In genomic region chr1:182297312-182297711, GRCh38 we compare ENCODE assay signal across 19 cellular contexts.
DNase-seq lines count a peak whose midpoint lies in the region; ATAC-seq, FAIRE-seq and TF ChIP-seq lines count a peak whose summit lies in the region.
"Had no signal": no experiment of that assay in that cellular context is flagged by ENCODE, and none has a peak within 500 bp of the region (broad histone marks: within the 10 kb centered on the region; RNA-seq: fewer than 3 reads in every experiment).

No MANE protein-coding gene starts in this region.

- intact Hi-C loops in K562 (cut with micrococcal nuclease) = no loop called here

- in situ Hi-C loops in K562 (cut with MboI) = no loop called here

- no TSS peak for BruUV-seq in K562 (replicated peaks; lab: Mats Ljungman, UMichigan)

- FAIRE-seq in K562 (lab: Jason Lieb, UNC) = no peak
- FAIRE-seq: G401.6, GM12891, GM19239, H1, HTR-8/SVneo had no signal

- no peaks in the 10 kb centered on the region for H3K9me1 ChIP-seq in K562 (ENCODE audit: control insufficient read depth, insufficient read depth, low read length)

- H3K9ac ChIP-seq in K562 (ENCODE audit: insufficient read depth in 1 of 2, low read depth in 2 of 2, low read length in 2 of 2) = no peak overlapping the region; a peak in 1 of 4 replicates
- H3K9ac ChIP-seq: BLaER1 had no signal

- ATAC-seq in K562 (no peak), gastroesophageal sphincter (peak; percentile 51), HG02840 (IDR thresholded peaks at IDR 0.05; ENCODE audit: low FRiP score, unreplicated experiment) (no peak)
- ATAC-seq in stimulated activated naive CD8-positive, alpha-beta T cell treated with anti-CD3 and anti-CD28 coated beads, Interleukin-15, Interleukin-2, amounts not matched to agents 100 U/mL and 50 U/mL, for 24 hours = no peak

- peaks cover 36 to 58% of the 10 kb centered on the region in 2 experiments for H3K4me1 ChIP-seq in K562 (replicated peaks in 1 of 2; ENCODE audit: control insufficient read depth in 2 of 2, insufficient read depth in 2 of 2, low read length in 2 of 2)
- H3K4me1 ChIP-seq in gastroesophageal sphincter = peaks cover 2 to 22% (median 4%) of the 10 kb centered on the region in 3 donors
- peaks cover 25% of the 10 kb centered on the region for H3K4me1 ChIP-seq in suprapubic skin
- H3K4me1 ChIP-seq: HAP-1 had no signal

- H3K79me2 ChIP-seq in K562 (ENCODE audit: control insufficient read depth, insufficient read depth, low read length) = 0 out of 3 replicates have a peak, but pooled peaks cover 2% of the 10 kb centered on the region

- TF ChIP-seq POLR2A in K562 (conservative IDR thresholded peaks at IDR 0.05) (no peak), gastroesophageal sphincter (IDR thresholded peaks at IDR 0.05) (no peak), suprapubic skin (IDR thresholded peaks at IDR 0.05) (no peak)

- CTCF ChIA-PET in K562 (lab: Yijun Ruan, JAX; ENCODE audit: low intra/inter-chr PET ratio) = no interaction called here

- POLR2A ChIA-PET in K562 (lab: Yijun Ruan, JAX) = interaction anchor here (0.6 to 3.7 kb wide), 6 partner anchors 8 to 82 kb away, joined by 3 to 48 read pairs (median 4); no protein-coding TSS in a partner anchor

- no peaks in the 10 kb centered on the region for H3K9me3 ChIP-seq in K562 (replicated peaks; ENCODE audit: control insufficient read depth, insufficient read depth, low read depth, low read length)
- H3K9me3 ChIP-seq in gastroesophageal sphincter = no peaks in the 10 kb centered on the region
- no peaks in the 10 kb centered on the region for H3K9me3 ChIP-seq in suprapubic skin
- H3K9me3 ChIP-seq: BLaER1, HAP-1 had no signal

- TF ChIP-seq CTCF in K562 (IDR thresholded peaks at IDR 0.05 in 2 of 3, conservative IDR thresholded peaks at IDR 0.05 in 1 of 3; ENCODE audit: insufficient read depth in 2 of 3, low read depth in 1 of 3, low read length in 3 of 3) (no peak), gastroesophageal sphincter (IDR thresholded peaks at IDR 0.05) (no peak), suprapubic skin (IDR thresholded peaks at IDR 0.05) (no peak)

- H3K36me3 ChIP-seq in K562 (ENCODE audit: control insufficient read depth, insufficient read depth, low read length) (no peaks in the 10 kb centered on the region), gastroesophageal sphincter (no peaks in the 10 kb centered on the region), suprapubic skin (no peaks in the 10 kb centered on the region)
- H3K36me3 ChIP-seq: BLaER1, HAP-1 had no signal

- H3K27me3 ChIP-seq in K562 (ENCODE audit: control insufficient read depth in 2 of 2, insufficient read depth in 2 of 2, low read length in 2 of 2) (no peaks in the 10 kb centered on the region), gastroesophageal sphincter (no peaks in the 10 kb centered on the region), suprapubic skin (no peaks in the 10 kb centered on the region)
- H3K27me3 ChIP-seq: BLaER1 had no signal

- no peaks in the 10 kb centered on the region for H4K20me1 ChIP-seq in K562 (replicated peaks; ENCODE audit: control insufficient read depth, insufficient read depth, low read length)
- H4K20me1 ChIP-seq: BLaER1 had no signal

- H3K4me2 ChIP-seq in K562 (ENCODE audit: insufficient read depth, low read length) = no peak overlapping the region
- H3K4me2 ChIP-seq: BLaER1 had no signal

- H3K27ac ChIP-seq in K562 (ENCODE audit: extremely low read depth, low read depth, low read length) (no peak overlapping the region), gastroesophageal sphincter (peak overlapping the region in 3 of 4 donors; percentile 35 to 82 (median 65)), suprapubic skin (no peak overlapping the region)
- H3K27ac ChIP-seq: BLaER1 had no signal

- DNase-seq in EH (ENCODE audit: low read depth) (peak; percentile 29), K562 (ENCODE audit: extremely low read depth in 1 of 4, low spot score in 3 of 4) (no peak), suprapubic skin (ENCODE audit: low spot score in 2 of 2) (no peak), LoVo (ENCODE audit: low spot score) (no peak)
- DNase-seq in stimulated activated naive CD8-positive, alpha-beta T cell treated with anti-CD3 and anti-CD28 coated beads, Interleukin-15, Interleukin-2, amounts not matched to agents 100 U/mL and 50 U/mL, for 24 hours = no peak
- DNase-seq: 8988T; CD4-positive, alpha-beta memory T cell; DMS153; DMS79 treated with DMSO at 0.1 percent for 48 hours; IMR-90 had no signal

- no peak for TF ChIP-seq RAD21 in K562 (CRISPR knock-in tag; conservative IDR thresholded peaks at IDR 0.05 in 1 of 2, IDR thresholded peaks at IDR 0.05 in 1 of 2)

- peak overlapping the region; percentile 5; the same call in 1 of the 2 replicates for H2AFZ ChIP-seq in K562 (ENCODE audit: low read depth, low read length)

- no peak overlapping the region for H3K4me3 ChIP-seq in K562
- H3K4me3 ChIP-seq in gastroesophageal sphincter = no peak overlapping the region
- H3K4me3 ChIP-seq in suprapubic skin = no peak overlapping the region
- H3K4me3 ChIP-seq: BLaER1, HAP-1 had no signal

- WGBS in K562 (ENCODE audit: insufficient coverage, low coverage, missing lambda C conversion rate) = 64% methylated on average over 1 of the region's 1 CpG
- WGBS in gastroesophageal sphincter (ENCODE audit: low coverage in 1 of 2), 2 donors = 75% methylated on average over 1 of the region's 1 CpG; no CpG with 5 or more reads in 1 of the 2 donors
- 43% methylated on average over 1 of the region's 1 CpG for WGBS in suprapubic skin

- no peak for TF ChIP-seq EP300 in K562 (IDR thresholded peaks at IDR 0.05; ENCODE audit: low read length)
- TF ChIP-seq EP300 in gastroesophageal sphincter (IDR thresholded peaks at IDR 0.05) = no peak
- peak; percentile 57 for TF ChIP-seq EP300 in suprapubic skin (IDR thresholded peaks at IDR 0.05)

TF ChIP-seq in K562, 482 proteins besides CTCF, POLR2A, EP300 and RAD21:
- TF ChIP-seq SAP30 (IDR thresholded peaks at IDR 0.05; ENCODE audit: borderline replicate concordance, insufficient read depth, low read depth, low read length, poor library complexity, severe bottlenecking) (no peak), CHD4 (IDR thresholded peaks at IDR 0.05; ENCODE audit: insufficient read depth, insufficient replicate concordance, low read depth, low read length, poor library complexity, severe bottlenecking) (no peak), CREB1 (IDR thresholded peaks at IDR 0.05) (no peak), CREB1 (CRISPR knock-in tag; IDR thresholded peaks at IDR 0.05) (no peak), FUS (optimal IDR thresholded peaks at IDR 0.05; ENCODE audit: low read depth, low read length) (no peak), RB1 (IDR thresholded peaks at IDR 0.05; ENCODE audit: low read depth) (no peak), BDP1 (IDR thresholded peaks at IDR 0.05; ENCODE audit: insufficient read depth, insufficient read length) (no peak)
- TF ChIP-seq, protein P1, sequence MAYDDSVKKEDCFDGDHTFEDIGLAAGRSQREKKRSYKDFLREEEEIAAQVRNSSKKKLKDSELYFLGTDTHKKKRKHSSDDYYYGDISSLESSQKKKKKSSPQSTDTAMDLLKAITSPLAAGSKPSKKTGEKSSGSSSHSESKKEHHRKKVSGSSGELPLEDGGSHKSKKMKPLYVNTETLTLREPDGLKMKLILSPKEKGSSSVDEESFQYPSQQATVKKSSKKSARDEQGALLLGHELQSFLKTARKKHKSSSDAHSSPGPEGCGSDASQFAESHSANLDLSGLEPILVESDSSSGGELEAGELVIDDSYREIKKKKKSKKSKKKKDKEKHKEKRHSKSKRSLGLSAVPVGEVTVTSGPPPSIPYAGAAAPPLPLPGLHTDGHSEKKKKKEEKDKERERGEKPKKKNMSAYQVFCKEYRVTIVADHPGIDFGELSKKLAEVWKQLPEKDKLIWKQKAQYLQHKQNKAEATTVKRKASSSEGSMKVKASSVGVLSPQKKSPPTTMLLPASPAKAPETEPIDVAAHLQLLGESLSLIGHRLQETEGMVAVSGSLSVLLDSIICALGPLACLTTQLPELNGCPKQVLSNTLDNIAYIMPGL (CRISPR knock-in tag; IDR thresholded peaks at IDR 0.05) = no peak

Comparison
In these comparisons a context has a peak if more than half of its experiments do, and no peak if none do; other contexts are left out.
1. H3K27ac ChIP-seq: peak in gastroesophageal sphincter (3 of 4); none in K562 (single experiment) and suprapubic skin (single experiment).